ENCODE assay signal across 15 cellular contexts in the genomic region with DNA sequence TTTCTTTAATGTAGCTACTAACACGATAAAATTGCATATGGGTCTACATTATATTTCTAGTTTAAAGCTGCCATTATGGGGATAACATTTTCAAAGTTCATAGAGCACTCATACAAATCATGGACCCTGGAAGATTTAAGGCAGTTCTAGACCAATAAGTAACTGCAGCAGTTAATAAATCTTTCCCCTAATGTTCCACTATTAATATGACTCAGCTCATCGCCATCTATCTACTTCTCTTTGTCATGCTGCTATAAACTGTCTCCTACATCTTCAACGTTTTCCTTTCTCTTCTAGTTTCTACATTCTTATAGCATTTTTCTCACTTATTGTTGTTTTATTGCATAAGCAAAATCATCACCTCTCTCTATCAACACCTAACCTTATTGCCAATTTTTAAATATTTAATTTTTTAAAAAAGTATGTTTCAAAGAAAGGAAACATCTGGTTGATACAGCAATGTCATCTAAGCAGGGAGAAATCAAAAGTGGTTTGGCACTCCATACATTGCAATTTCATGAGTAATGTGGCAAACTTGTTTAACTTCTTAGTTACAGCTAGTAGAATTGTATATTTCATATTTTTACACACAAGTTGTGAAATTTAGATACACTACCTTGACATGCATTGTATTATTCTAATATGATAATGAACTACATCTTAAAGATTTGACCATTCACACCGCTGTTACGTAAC.
"Had no signal": no experiment of that assay in that cellular context is flagged by ENCODE, and none has a peak within 500 bp of the region (broad histone marks: within the 10 kb centered on the region; RNA-seq: fewer than 3 reads in every experiment).

No MANE protein-coding gene starts in this region.

- H3K27ac ChIP-seq: brain microvascular endothelial cell, neutrophil, spleen, suprapubic skin, upper lobe of right lung had no signal

- H3K4me3 ChIP-seq: mucosa of descending colon, spleen, suprapubic skin, upper lobe of right lung had no signal

- H3K27me3 ChIP-seq: brain microvascular endothelial cell, neutrophil, spleen, suprapubic skin, upper lobe of right lung had no signal

- H3K4me3 Mint-ChIP-seq: naive thymus-derived CD8-positive, alpha-beta T cell had no signal

- H3K36me3 Mint-ChIP-seq: naive thymus-derived CD8-positive, alpha-beta T cell had no signal

- ATAC-seq: left colon; mucosa of descending colon; naive thymus-derived CD8-positive, alpha-beta T cell; right cardiac atrium; stimulated activated naive CD8-positive, alpha-beta T cell treated with anti-CD3 and anti-CD28 coated beads, Interleukin-15, Interleukin-2, amounts not matched to agents 100 U/mL and 50 U/mL, for 24 hours; upper lobe of right lung had no signal

- DNase-seq: activated naive CD4-positive, alpha-beta T cell treated with anti-CD3 and anti-CD28 coated beads, Interleukin-2, amount 50 U/mL, for 16 hours; amygdala; brain microvascular endothelial cell; hypothalamus; left colon; mucosa of descending colon; naive thymus-derived CD8-positive, alpha-beta T cell; right cardiac atrium; spleen; stimulated activated CD4-positive, alpha-beta T cell treated with anti-CD3 and anti-CD28 coated beads, Interleukin-2, amount 100 ng/mL, for 24 hours; stimulated activated naive CD8-positive, alpha-beta T cell treated with anti-CD3 and anti-CD28 coated beads, Interleukin-15, Interleukin-2, amounts not matched to agents 100 U/mL and 50 U/mL, for 24 hours; T-helper 2 cell; upper lobe of right lung had no signal

- H3K27me3 Mint-ChIP-seq: naive thymus-derived CD8-positive, alpha-beta T cell had no signal

- H3K4me1 ChIP-seq: spleen, suprapubic skin, upper lobe of right lung had no signal

- H3K4me1 Mint-ChIP-seq: naive thymus-derived CD8-positive, alpha-beta T cell had no signal

- H3K36me3 ChIP-seq: brain microvascular endothelial cell, neutrophil, spleen, suprapubic skin, upper lobe of right lung had no signal

- H3K9me3 ChIP-seq: mucosa of descending colon, neutrophil, suprapubic skin, upper lobe of right lung had no signal

- H3K27ac Mint-ChIP-seq: naive thymus-derived CD8-positive, alpha-beta T cell had no signal
